1 cellular context compared by ENCODE assay signal in genomic region chr14:50225974-50226297, GRCh38.
TF ChIP-seq lines count a peak whose summit lies in the region.

No MANE protein-coding gene starts in this region.

TF ChIP-seq in SK-N-SH treated with all-trans-retinoic acid at 6 μM for 48 hours, 23 proteins besides CTCF, POLR2A, EP300 and RAD21 (continued from another document):
- TF ChIP-seq TSHZ2 (CRISPR knock-in tag; IDR thresholded peaks at IDR 0.05), result no peak
- no peak for TF ChIP-seq ZFP3 (CRISPR knock-in tag; IDR thresholded peaks at IDR 0.05)
